8 cellular contexts compared by ENCODE assay signal in the genomic region with DNA sequence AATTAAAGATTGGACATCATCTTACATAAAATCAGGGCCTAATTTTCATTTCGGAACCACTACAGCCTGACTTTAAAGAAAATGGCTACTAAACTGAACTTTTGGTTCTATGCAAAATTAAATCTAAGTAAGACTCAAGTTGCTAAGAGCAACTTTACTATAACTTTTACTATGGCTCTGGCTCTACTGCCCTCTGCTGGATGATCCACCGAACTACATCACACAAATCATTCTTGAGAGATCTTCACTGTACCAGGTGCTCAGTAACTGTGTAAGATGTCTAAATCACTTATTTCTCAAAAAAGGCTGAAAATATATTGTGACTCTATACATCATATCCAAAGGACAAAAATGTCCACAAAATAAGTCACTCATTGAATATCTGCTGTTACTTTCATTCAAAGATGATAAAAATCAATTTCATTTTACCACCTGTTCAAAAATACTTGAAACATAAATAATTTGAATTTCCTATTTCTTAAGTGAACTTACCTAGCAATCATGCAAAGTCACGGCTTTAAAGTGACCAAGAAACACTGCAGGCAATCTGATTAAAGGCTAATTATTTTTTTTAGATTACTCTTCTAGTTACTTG. TPM values are rescaled to one million over a fixed set of nuclear protein-coding genes. Genes with fewer than 3 reads are reported as not detected.
DNase-seq lines count a peak whose midpoint lies in the region; ATAC-seq, FAIRE-seq and TF ChIP-seq lines count a peak whose summit lies in the region.

No MANE protein-coding gene starts in this region.

- no peaks in the 10 kb centered on the region for H3K27me3 Mint-ChIP-seq in activated naive CD4-positive, alpha-beta T cell treated with anti-CD3 and anti-CD28 coated beads, Interleukin-2, amount 50 U/mL, for 24 hours
- no peaks in the 10 kb centered on the region for H3K27me3 Mint-ChIP-seq in stimulated activated memory B cell treated with anti-CD40 and anti-IgM and Interleukin-4, amounts not matched to agents 10 μg/mL and 1 μg/mL and 100 μg/mL, for 72 hours

- no peak overlapping the region for H3K4me3 ChIP-seq in Jurkat, Clone E6-1 (ENCODE audit: low read length)
- H3K4me3 ChIP-seq in retinal pigment epithelial cell (ENCODE audit: low read length) = no peak overlapping the region

- H3K4me1 Mint-ChIP-seq in activated naive CD4-positive, alpha-beta T cell treated with anti-CD3 and anti-CD28 coated beads, Interleukin-2, amount 50 U/mL, for 24 hours = peaks cover 9% of the 10 kb centered on the region
- no peaks in the 10 kb centered on the region for H3K4me1 Mint-ChIP-seq in stimulated activated memory B cell treated with anti-CD40 and anti-IgM and Interleukin-4, amounts not matched to agents 10 μg/mL and 1 μg/mL and 100 μg/mL, for 72 hours

- peaks cover 5% of the 10 kb centered on the region for H3K36me3 Mint-ChIP-seq in activated naive CD4-positive, alpha-beta T cell treated with anti-CD3 and anti-CD28 coated beads, Interleukin-2, amount 50 U/mL, for 24 hours
- H3K36me3 Mint-ChIP-seq in stimulated activated memory B cell treated with anti-CD40 and anti-IgM and Interleukin-4, amounts not matched to agents 10 μg/mL and 1 μg/mL and 100 μg/mL, for 72 hours = peaks cover 19% of the 10 kb centered on the region

- peak overlapping the region; percentile 35 for H3K27ac Mint-ChIP-seq in activated naive CD4-positive, alpha-beta T cell treated with anti-CD3 and anti-CD28 coated beads, Interleukin-2, amount 50 U/mL, for 24 hours
- H3K27ac Mint-ChIP-seq in stimulated activated memory B cell treated with anti-CD40 and anti-IgM and Interleukin-4, amounts not matched to agents 10 μg/mL and 1 μg/mL and 100 μg/mL, for 72 hours = no peak overlapping the region

- H3K9me3 Mint-ChIP-seq in activated naive CD4-positive, alpha-beta T cell treated with anti-CD3 and anti-CD28 coated beads, Interleukin-2, amount 50 U/mL, for 24 hours = no peaks in the 10 kb centered on the region
- H3K9me3 Mint-ChIP-seq in stimulated activated memory B cell treated with anti-CD40 and anti-IgM and Interleukin-4, amounts not matched to agents 10 μg/mL and 1 μg/mL and 100 μg/mL, for 72 hours = no peaks in the 10 kb centered on the region

- TF ChIP-seq CTCF in D721Med (IDR thresholded peaks at IDR 0.05; ENCODE audit: insufficient read depth, missing control alignments) = peak; percentile 79
- TF ChIP-seq CTCF in retinal pigment epithelial cell (conservative IDR thresholded peaks at IDR 0.05; ENCODE audit: low read depth, low read length) = peak; percentile 83

- FAIRE-seq in D721Med (lab: Jason Lieb, UNC) = peak; percentile 94

- intact Hi-C loops in head of caudate nucleus (cut with DNase I) = loop anchor here (5.0 kb wide), 1 partner anchor 149 kb away; no protein-coding TSS in a partner anchor

- ATAC-seq in GM21360 (IDR thresholded peaks at IDR 0.05; ENCODE audit: unreplicated experiment) = peak; percentile 65
- peak; percentile 75 for ATAC-seq in SK-N-SH treated with all-trans-retinoic acid at 6 μM for 48 hours
- ATAC-seq in stimulated activated memory B cell treated with anti-CD40 and anti-IgM and Interleukin-4, amounts not matched to agents 10 μg/mL and 1 μg/mL and 100 μg/mL, for 72 hours = no peak

- no peak for DNase-seq in D721Med (ENCODE audit: insufficient read length, low spot score)
- peak; percentile 68 for DNase-seq in Jurkat, Clone E6-1 (ENCODE audit: low read depth, low spot score)
- peak in 39 of 42 donors; percentile 9 to 92 (median 74) for DNase-seq in head of caudate nucleus
- DNase-seq in retinal pigment epithelial cell (ENCODE audit: low read depth) = no peak

- no peak overlapping the region for H3K4me3 Mint-ChIP-seq in activated naive CD4-positive, alpha-beta T cell treated with anti-CD3 and anti-CD28 coated beads, Interleukin-2, amount 50 U/mL, for 24 hours
- H3K4me3 Mint-ChIP-seq in stimulated activated memory B cell treated with anti-CD40 and anti-IgM and Interleukin-4, amounts not matched to agents 10 μg/mL and 1 μg/mL and 100 μg/mL, for 72 hours = no peak overlapping the region

TF ChIP-seq in SK-N-SH treated with all-trans-retinoic acid at 6 μM for 48 hours, 23 proteins besides CTCF, POLR2A, EP300 and RAD21:
- TF ChIP-seq ZNF8 (CRISPR knock-in tag; IDR thresholded peaks at IDR 0.05) = no peak
- no peak for TF ChIP-seq OSR1 (CRISPR knock-in tag; IDR thresholded peaks at IDR 0.05)
- TF ChIP-seq, protein P1, sequence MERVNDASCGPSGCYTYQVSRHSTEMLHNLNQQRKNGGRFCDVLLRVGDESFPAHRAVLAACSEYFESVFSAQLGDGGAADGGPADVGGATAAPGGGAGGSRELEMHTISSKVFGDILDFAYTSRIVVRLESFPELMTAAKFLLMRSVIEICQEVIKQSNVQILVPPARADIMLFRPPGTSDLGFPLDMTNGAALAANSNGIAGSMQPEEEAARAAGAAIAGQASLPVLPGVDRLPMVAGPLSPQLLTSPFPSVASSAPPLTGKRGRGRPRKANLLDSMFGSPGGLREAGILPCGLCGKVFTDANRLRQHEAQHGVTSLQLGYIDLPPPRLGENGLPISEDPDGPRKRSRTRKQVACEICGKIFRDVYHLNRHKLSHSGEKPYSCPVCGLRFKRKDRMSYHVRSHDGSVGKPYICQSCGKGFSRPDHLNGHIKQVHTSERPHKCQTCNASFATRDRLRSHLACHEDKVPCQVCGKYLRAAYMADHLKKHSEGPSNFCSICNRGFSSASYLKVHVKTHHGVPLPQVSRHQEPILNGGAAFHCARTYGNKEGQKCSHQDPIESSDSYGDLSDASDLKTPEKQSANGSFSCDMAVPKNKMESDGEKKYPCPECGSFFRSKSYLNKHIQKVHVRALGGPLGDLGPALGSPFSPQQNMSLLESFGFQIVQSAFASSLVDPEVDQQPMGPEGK (CRISPR knock-in tag; IDR thresholded peaks at IDR 0.05; ENCODE audit: borderline replicate concordance) = no peak
- no peak for TF ChIP-seq TCF4 (CRISPR knock-in tag; IDR thresholded peaks at IDR 0.05; ENCODE audit: borderline replicate concordance)
- TF ChIP-seq, protein P2, sequence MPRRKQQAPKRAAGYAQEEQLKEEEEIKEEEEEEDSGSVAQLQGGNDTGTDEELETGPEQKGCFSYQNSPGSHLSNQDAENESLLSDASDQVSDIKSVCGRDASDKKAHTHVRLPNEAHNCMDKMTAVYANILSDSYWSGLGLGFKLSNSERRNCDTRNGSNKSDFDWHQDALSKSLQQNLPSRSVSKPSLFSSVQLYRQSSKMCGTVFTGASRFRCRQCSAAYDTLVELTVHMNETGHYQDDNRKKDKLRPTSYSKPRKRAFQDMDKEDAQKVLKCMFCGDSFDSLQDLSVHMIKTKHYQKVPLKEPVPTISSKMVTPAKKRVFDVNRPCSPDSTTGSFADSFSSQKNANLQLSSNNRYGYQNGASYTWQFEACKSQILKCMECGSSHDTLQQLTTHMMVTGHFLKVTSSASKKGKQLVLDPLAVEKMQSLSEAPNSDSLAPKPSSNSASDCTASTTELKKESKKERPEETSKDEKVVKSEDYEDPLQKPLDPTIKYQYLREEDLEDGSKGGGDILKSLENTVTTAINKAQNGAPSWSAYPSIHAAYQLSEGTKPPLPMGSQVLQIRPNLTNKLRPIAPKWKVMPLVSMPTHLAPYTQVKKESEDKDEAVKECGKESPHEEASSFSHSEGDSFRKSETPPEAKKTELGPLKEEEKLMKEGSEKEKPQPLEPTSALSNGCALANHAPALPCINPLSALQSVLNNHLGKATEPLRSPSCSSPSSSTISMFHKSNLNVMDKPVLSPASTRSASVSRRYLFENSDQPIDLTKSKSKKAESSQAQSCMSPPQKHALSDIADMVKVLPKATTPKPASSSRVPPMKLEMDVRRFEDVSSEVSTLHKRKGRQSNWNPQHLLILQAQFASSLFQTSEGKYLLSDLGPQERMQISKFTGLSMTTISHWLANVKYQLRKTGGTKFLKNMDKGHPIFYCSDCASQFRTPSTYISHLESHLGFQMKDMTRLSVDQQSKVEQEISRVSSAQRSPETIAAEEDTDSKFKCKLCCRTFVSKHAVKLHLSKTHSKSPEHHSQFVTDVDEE (CRISPR knock-in tag; IDR thresholded peaks at IDR 0.05) = no peak
- no peak for TF ChIP-seq ARNTL (CRISPR knock-in tag; IDR thresholded peaks at IDR 0.05; ENCODE audit: borderline replicate concordance, low read depth)
- no peak for TF ChIP-seq TOX (CRISPR knock-in tag; IDR thresholded peaks at IDR 0.05; ENCODE audit: borderline replicate concordance)
- no peak for TF ChIP-seq BACH2 (CRISPR knock-in tag; IDR thresholded peaks at IDR 0.05; ENCODE audit: borderline replicate concordance)
- TF ChIP-seq, protein P3, sequence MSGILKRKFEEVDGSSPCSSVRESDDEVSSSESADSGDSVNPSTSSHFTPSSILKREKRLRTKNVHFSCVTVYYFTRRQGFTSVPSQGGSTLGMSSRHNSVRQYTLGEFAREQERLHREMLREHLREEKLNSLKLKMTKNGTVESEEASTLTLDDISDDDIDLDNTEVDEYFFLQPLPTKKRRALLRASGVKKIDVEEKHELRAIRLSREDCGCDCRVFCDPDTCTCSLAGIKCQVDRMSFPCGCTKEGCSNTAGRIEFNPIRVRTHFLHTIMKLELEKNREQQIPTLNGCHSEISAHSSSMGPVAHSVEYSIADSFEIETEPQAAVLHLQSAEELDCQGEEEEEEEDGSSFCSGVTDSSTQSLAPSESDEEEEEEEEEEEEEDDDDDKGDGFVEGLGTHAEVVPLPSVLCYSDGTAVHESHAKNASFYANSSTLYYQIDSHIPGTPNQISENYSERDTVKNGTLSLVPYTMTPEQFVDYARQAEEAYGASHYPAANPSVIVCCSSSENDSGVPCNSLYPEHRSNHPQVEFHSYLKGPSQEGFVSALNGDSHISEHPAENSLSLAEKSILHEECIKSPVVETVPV (CRISPR knock-in tag; IDR thresholded peaks at IDR 0.05) = no peak
- no peak for TF ChIP-seq PPARA (CRISPR knock-in tag; IDR thresholded peaks at IDR 0.05; ENCODE audit: borderline replicate concordance)
- no peak for TF ChIP-seq ZFP30 (CRISPR knock-in tag; IDR thresholded peaks at IDR 0.05)
- TF ChIP-seq ZFP3 (CRISPR knock-in tag; IDR thresholded peaks at IDR 0.05) = no peak
- TF ChIP-seq ZC3H10 (CRISPR knock-in tag; IDR thresholded peaks at IDR 0.05) = no peak
- TF ChIP-seq SNAI2 (CRISPR knock-in tag; IDR thresholded peaks at IDR 0.05) = no peak
- TF ChIP-seq CSDC2 (CRISPR knock-in tag; IDR thresholded peaks at IDR 0.05) = no peak
- no peak for TF ChIP-seq ZNF70 (CRISPR knock-in tag; IDR thresholded peaks at IDR 0.05)

RNA-seq across cellular contexts. Expression of a gene that starts 13.5 kb away (rescaled TPM):
- 72.4 TPM for polyA plus RNA-seq in Jurkat, Clone E6-1 (2012; ENCODE audit: insufficient read depth, insufficient read length)

Comparison
In these comparisons a context has a peak if more than half of its experiments do, and no peak if none do; other contexts are left out.
1. DNase-seq: peak in Jurkat, Clone E6-1 (single experiment) and head of caudate nucleus (39 of 42); none in D721Med (single experiment) and retinal pigment epithelial cell (single experiment).